In genomic region chr2:37672870-37673184, GRCh38 we compare ENCODE assay signal across 8 cellular contexts. TPM values are rescaled to one million over a fixed set of nuclear protein-coding genes. Genes with fewer than 3 reads are reported as not detected.
DNase-seq lines count a peak whose midpoint lies in the region; ATAC-seq and TF ChIP-seq lines count a peak whose summit lies in the region.

No MANE protein-coding gene starts in this region.

- in situ Hi-C loops in Panc1 (cut with HindIII; ENCODE audit: low pct_unique_long_range_greater_than_20kb, low sequenced_read_pairs) = no loop called here

- peaks cover 24% of the 10 kb centered on the region for H3K4me1 ChIP-seq in CD8-positive, alpha-beta T cell (ENCODE audit: insufficient read depth, low read length)
- peaks cover 6% of the 10 kb centered on the region for H3K4me1 ChIP-seq in Panc1 (ENCODE audit: control insufficient read depth, insufficient read depth, low read length)

- CTCF ChIA-PET in CD8-positive, alpha-beta T cell (lab: Charles Lee) = interaction anchor here (1.1 to 1.2 kb wide), 3 partner anchors 28 to 159 kb away, joined by 3 read pairs; no protein-coding TSS in a partner anchor
- CTCF ChIA-PET in Panc1 (lab: Charles Lee) = no interaction called here

- H3K27ac Mint-ChIP-seq in CD8-positive, alpha-beta T cell = peak overlapping the region; percentile 88
- H3K27ac Mint-ChIP-seq in osteocyte (ENCODE audit: unreplicated experiment) = peak overlapping the region; percentile 52

- intact Hi-C loops in CD8-positive, alpha-beta T cell (cut with DNase I, micrococcal nuclease) = loop anchor here (1.0 to 10.0 kb wide), 5 partner anchors 11 to 218 kb away; no protein-coding TSS in a partner anchor
- intact Hi-C loops in Panc1 (cut with micrococcal nuclease; ENCODE audit: unreplicated experiment) = loop anchor here (10.0 kb wide), 1 partner anchor 258 kb away; no protein-coding TSS in a partner anchor

- no peaks in the 10 kb centered on the region for H3K36me3 ChIP-seq in CD8-positive, alpha-beta T cell (ENCODE audit: insufficient read depth, low read length)
- peaks cover 6% of the 10 kb centered on the region; the same call in 1 of the 2 replicates for H3K36me3 ChIP-seq in Panc1 (ENCODE audit: control insufficient read depth, insufficient read depth, low read length)

- no peak for DNase-seq in CD8-positive, alpha-beta T cell
- DNase-seq in Panc1 (ENCODE audit: low read depth, low spot score) (no peak), epithelial cell of prostate (ENCODE audit: low read depth, low spot score) (no peak), osteocyte (ENCODE audit: extremely low spot score, unreplicated experiment) (no peak), GDM1 (lab: John Stamatoyannopoulos, UW) (no peak)
- no peak for DNase-seq in stimulated activated CD4-positive, alpha-beta T cell treated with anti-CD3 and anti-CD28 coated beads, Interleukin-15, amount 100 ng/mL, for 24 hours

- H3K4me3 Mint-ChIP-seq in CD8-positive, alpha-beta T cell = peak overlapping the region; percentile 93
- peak overlapping the region; percentile 79 for H3K4me3 Mint-ChIP-seq in osteocyte (ENCODE audit: unreplicated experiment)

- no peaks in the 10 kb centered on the region for H3K27me3 Mint-ChIP-seq in CD8-positive, alpha-beta T cell (ENCODE audit: low read depth)
- H3K27me3 Mint-ChIP-seq in osteocyte (ENCODE audit: unreplicated experiment) = no peaks in the 10 kb centered on the region

- peak overlapping the region; percentile 83 for H3K4me3 ChIP-seq in CD8-positive, alpha-beta T cell (ENCODE audit: low read depth, low read length)
- peak overlapping the region; percentile 73 to 80 for H3K4me3 ChIP-seq in Panc1 (ENCODE audit: low read depth in 2 of 2, low read length in 2 of 2)

- peaks cover 33% of the 10 kb centered on the region for H3K4me1 Mint-ChIP-seq in CD8-positive, alpha-beta T cell (ENCODE audit: low read depth)
- peaks cover 29% of the 10 kb centered on the region for H3K4me1 Mint-ChIP-seq in osteocyte (ENCODE audit: unreplicated experiment)

- no peaks in the 10 kb centered on the region for H3K9me3 ChIP-seq in CD8-positive, alpha-beta T cell (ENCODE audit: low read length)
- no peaks in the 10 kb centered on the region for H3K9me3 ChIP-seq in Panc1 (ENCODE audit: control insufficient read depth, insufficient read depth, low read depth, low read length)

- no peak for TF ChIP-seq CTCF in CD8-positive, alpha-beta T cell (IDR thresholded peaks at IDR 0.05)
- TF ChIP-seq CTCF in Panc1 (IDR thresholded peaks at IDR 0.05) (no peak), osteocyte (IDR thresholded peaks at IDR 0.05) (no peak)

- peak overlapping the region; percentile 56 for H3K27ac ChIP-seq in CD8-positive, alpha-beta T cell (ENCODE audit: low read depth, low read length)
- no peak overlapping the region for H3K27ac ChIP-seq in Panc1 (ENCODE audit: low read length)
- peak overlapping the region; percentile 67 for H3K27ac ChIP-seq in epithelial cell of prostate

- POLR2A ChIA-PET in CD8-positive, alpha-beta T cell (lab: Charles Lee) = interaction anchor here (0.9 to 4.4 kb wide), 5 partner anchors 11 to 142 kb away, joined by 3 to 42 read pairs (median 5); no protein-coding TSS in a partner anchor
- POLR2A ChIA-PET in Panc1 (lab: Charles Lee) = interaction anchor here (0.6 kb wide), 1 partner anchor 108 kb away, joined by 4 read pairs; no protein-coding TSS in a partner anchor

- no peak for ATAC-seq in CD8-positive, alpha-beta T cell
- no peak for ATAC-seq in Panc1
- ATAC-seq in HG02759 (IDR thresholded peaks at IDR 0.05; ENCODE audit: unreplicated experiment) = no peak
- no peak for ATAC-seq in HG03442 (IDR thresholded peaks at IDR 0.05; ENCODE audit: unreplicated experiment)

- peaks cover 6% of the 10 kb centered on the region for H3K36me3 Mint-ChIP-seq in CD8-positive, alpha-beta T cell
- no peaks in the 10 kb centered on the region for H3K36me3 Mint-ChIP-seq in osteocyte (ENCODE audit: unreplicated experiment)

- no peaks in the 10 kb centered on the region for H3K27me3 ChIP-seq in CD8-positive, alpha-beta T cell (ENCODE audit: insufficient read depth, low read length)
- peaks cover 4% of the 10 kb centered on the region; the same call in 1 of the 2 replicates for H3K27me3 ChIP-seq in Panc1 (ENCODE audit: control insufficient read depth, insufficient read depth, low read length)

- no peaks in the 10 kb centered on the region for H3K9me3 Mint-ChIP-seq in CD8-positive, alpha-beta T cell
- H3K9me3 Mint-ChIP-seq in osteocyte (ENCODE audit: unreplicated experiment) = no peaks in the 10 kb centered on the region

- no TSS peak for BruUV-seq in Panc1 (replicated peaks; lab: Mats Ljungman, UMichigan)

RNA-seq across cellular contexts. Expression of gene CDC42EP3, which starts 1.4 kb away (rescaled TPM):
- 10 to 100 TPM; 27.4 to 28.1 TPM for total RNA-seq in CD8-positive, alpha-beta T cell
- 6.1 TPM for total RNA-seq in Panc1 (2021; ENCODE audit: unreplicated experiment)
- polyA plus RNA-seq in Panc1 (2012; ENCODE audit: insufficient read length) = 3.1 TPM
- 40.9 and 46.2 TPM in 2 replicates for total RNA-seq in osteocyte
